In genomic region chr4:8582941-8583654, GRCh38 we compare ENCODE assay signal across 20 cellular contexts. TPM values are rescaled to one million over a fixed set of nuclear protein-coding genes. Genes with fewer than 3 reads are reported as not detected.
DNase-seq lines count a peak whose midpoint lies in the region; ATAC-seq and TF ChIP-seq lines count a peak whose summit lies in the region.
"Had no signal": no experiment of that assay in that cellular context is flagged by ENCODE, and none has a peak within 500 bp of the region (broad histone marks: within the 10 kb centered on the region; RNA-seq: fewer than 3 reads in every experiment).

No MANE protein-coding gene starts in this region.

- TF ChIP-seq CTCF in CD14-positive monocyte (IDR thresholded peaks at IDR 0.05): no peak
- TF ChIP-seq CTCF in WTC11 (IDR thresholded peaks at IDR 0.05): no peak
- no peak for TF ChIP-seq CTCF in osteoblast (IDR thresholded peaks at IDR 0.05; ENCODE audit: extremely low read depth, low read depth, low read length)
- no peak for TF ChIP-seq CTCF in sigmoid colon (IDR thresholded peaks at IDR 0.05)
- TF ChIP-seq CTCF in mucosa of descending colon (IDR thresholded peaks at IDR 0.05): no peak

- no peaks in the 10 kb centered on the region for H3K4me1 ChIP-seq in osteoblast (ENCODE audit: insufficient read depth, low read length)
- H3K4me1 ChIP-seq in sigmoid colon: peaks cover 0 to 8% (median 0%) of the 10 kb centered on the region in 4 donors
- no peaks in the 10 kb centered on the region for H3K4me1 ChIP-seq in mucosa of descending colon (ENCODE audit: low read depth)
- H3K4me1 ChIP-seq: A549 had no signal

- H3K4me1 Mint-ChIP-seq in CD14-positive monocyte: no peaks in the 10 kb centered on the region
- peaks cover 25% of the 10 kb centered on the region for H3K4me1 Mint-ChIP-seq in WTC11
- H3K4me1 Mint-ChIP-seq: CD4-positive, alpha-beta memory T cell had no signal

- POLR2A ChIA-PET in WTC11 (lab: Charles Lee): no interaction called here

- CTCF ChIA-PET in WTC11 (lab: Charles Lee): interaction anchor here (1.4 to 1.6 kb wide), 2 partner anchors 9 to 24 kb away, joined by 3 to 8 read pairs; partner anchors contain the start of gene CPZ

- intact Hi-C loops in CD14-positive monocyte (cut with micrococcal nuclease): no loop called here
- intact Hi-C loops in sigmoid colon (cut with DNase I): no loop called here
- intact Hi-C loops in mucosa of descending colon (cut with DNase I, micrococcal nuclease): no loop called here

- H3K36me3 ChIP-seq in osteoblast (ENCODE audit: insufficient read depth, low read length) (no peaks in the 10 kb centered on the region), sigmoid colon (no peaks in the 10 kb centered on the region), mucosa of descending colon (ENCODE audit: low read depth) (no peaks in the 10 kb centered on the region)

- ATAC-seq in WTC11: no peak
- no peak for ATAC-seq in mucosa of descending colon
- ATAC-seq in GM21381 (IDR thresholded peaks at IDR 0.05; ENCODE audit: unreplicated experiment): no peak
- ATAC-seq: A549, HCT116, K562 had no signal

- peaks cover 0 to 2% (median 0%) of the 10 kb centered on the region in 7 donors for H3K9me3 Mint-ChIP-seq in CD14-positive monocyte
- H3K9me3 Mint-ChIP-seq in WTC11: no peaks in the 10 kb centered on the region
- H3K9me3 Mint-ChIP-seq: HFFc6 had no signal

- H3K27me3 Mint-ChIP-seq in CD14-positive monocyte (ENCODE audit: low read depth in 3 of 3): peaks cover 3 to 21% (median 15%) of the 10 kb centered on the region in 3 donors
- H3K27me3 Mint-ChIP-seq in WTC11 (ENCODE audit: low read depth): peaks cover 41% of the 10 kb centered on the region

- DNase-seq in CD14-positive monocyte (ENCODE audit: low spot score) (peak; percentile 28), WTC11 (ENCODE audit: low spot score) (peak; percentile 6), osteoblast (ENCODE audit: insufficient read length, low spot score, missing footprints) (peak; percentile 58), sigmoid colon (peak; percentile 24), amniotic stem cell (lab: John Stamatoyannopoulos, UW) (no peak), mucosa of descending colon (no peak)
- DNase-seq: AML-193; Calu3; CD4-positive, alpha-beta memory T cell; DMS79 treated with DMSO at 0.1 percent for 48 hours; GF-D8; GM23248; HFFc6; IMR-90 had no signal

- WGBS in sigmoid colon, 2 donors: 57 to 67% methylated on average over 9 of the region's 9 CpGs

- H2AFZ ChIP-seq in osteoblast (ENCODE audit: low read length): no peak overlapping the region
- H2AFZ ChIP-seq: GM23248 had no signal

- TF ChIP-seq POLR2A in sigmoid colon (IDR thresholded peaks at IDR 0.05): no peak

- H3K27ac ChIP-seq in osteoblast (ENCODE audit: low read depth, low read length): no peak overlapping the region
- no peak overlapping the region for H3K27ac ChIP-seq in sigmoid colon
- H3K27ac ChIP-seq: A549, C4-2B, GM23248 had no signal

- H3K4me3 ChIP-seq in osteoblast (ENCODE audit: insufficient read depth, low read length) (no peak overlapping the region), sigmoid colon (no peak overlapping the region), mucosa of descending colon (no peak overlapping the region)
- H3K4me3 ChIP-seq: A549, GM23248, K562 had no signal

- H3K36me3 Mint-ChIP-seq in CD14-positive monocyte (no peaks in the 10 kb centered on the region), WTC11 (no peaks in the 10 kb centered on the region)
- H3K36me3 Mint-ChIP-seq: CD4-positive, alpha-beta memory T cell had no signal

- H4K20me1 ChIP-seq in osteoblast (ENCODE audit: insufficient read depth, low read length): no peaks in the 10 kb centered on the region

- no peak for TF ChIP-seq EP300 in sigmoid colon (IDR thresholded peaks at IDR 0.05)

- H3K4me3 Mint-ChIP-seq in CD14-positive monocyte (no peak overlapping the region), WTC11 (no peak overlapping the region)
- H3K4me3 Mint-ChIP-seq: CD4-positive, alpha-beta memory T cell; HFFc6 had no signal

- no peaks in the 10 kb centered on the region for H3K79me2 ChIP-seq in osteoblast (ENCODE audit: insufficient read depth, low read length)

- no peak overlapping the region for H3K4me2 ChIP-seq in osteoblast (ENCODE audit: insufficient read depth, low read length)
- H3K4me2 ChIP-seq: A549 had no signal

- H3K27me3 ChIP-seq in osteoblast (ENCODE audit: insufficient read depth, low read length) (peaks cover 37% of the 10 kb centered on the region), sigmoid colon (peaks cover 29 to 81% (median 45%) of the 10 kb centered on the region in 3 donors)

- H3K27ac Mint-ChIP-seq in CD14-positive monocyte: no peak overlapping the region
- no peak overlapping the region for H3K27ac Mint-ChIP-seq in WTC11
- H3K27ac Mint-ChIP-seq: CD4-positive, alpha-beta memory T cell; HFFc6 had no signal

- H3K9me3 ChIP-seq in osteoblast (ENCODE audit: low read depth, low read length) (no peaks in the 10 kb centered on the region), sigmoid colon (no peaks in the 10 kb centered on the region), mucosa of descending colon (no peaks in the 10 kb centered on the region)
- H3K9me3 ChIP-seq: A549 had no signal

TF ChIP-seq in WTC11, 78 proteins besides CTCF, POLR2A, EP300 and RAD21:
- no peak for TF ChIP-seq HMGA2 (CRISPR knock-in tag; IDR thresholded peaks at IDR 0.05)
- no peak for TF ChIP-seq GRHL2 (CRISPR knock-in tag; IDR thresholded peaks at IDR 0.05; ENCODE audit: insufficient replicate concordance, severe bottlenecking)
- TF ChIP-seq ELF4 (CRISPR knock-in tag; IDR thresholded peaks at IDR 0.05; ENCODE audit: low read depth): no peak
- TF ChIP-seq GTF2I (CRISPR knock-in tag; conservative IDR thresholded peaks at IDR 0.05): no peak
- no peak for TF ChIP-seq AR (CRISPR knock-in tag; IDR thresholded peaks at IDR 0.05)
- no peak for TF ChIP-seq FOXJ3 (CRISPR knock-in tag; IDR thresholded peaks at IDR 0.05; ENCODE audit: borderline replicate concordance)
- TF ChIP-seq ESRRA (CRISPR knock-in tag; IDR thresholded peaks at IDR 0.05; ENCODE audit: borderline replicate concordance): no peak
- TF ChIP-seq TEAD1 (CRISPR knock-in tag; IDR thresholded peaks at IDR 0.05): no peak
- no peak for TF ChIP-seq ZNF121 (CRISPR knock-in tag; IDR thresholded peaks at IDR 0.05)
- TF ChIP-seq CBFB (CRISPR knock-in tag; IDR thresholded peaks at IDR 0.05; ENCODE audit: low read depth): no peak

RNA-seq across cellular contexts. Expression of gene GPR78, which starts 2.9 kb away (rescaled TPM):
- not detected for polyA plus RNA-seq in CD14-positive monocyte
- 2.3 to 5.7 TPM (median 2.7 TPM) in 3 replicates for total RNA-seq in WTC11 (2021)
- total RNA-seq in osteoblast: 1.2 and 1.8 TPM in 2 replicates
- under 1 TPM in 1 of 4 donors, not detected in 3; 0.28 TPM for total RNA-seq in sigmoid colon
- under 1 TPM in 1 of 3 donors, not detected in 2; 0.04 TPM for polyA plus RNA-seq in sigmoid colon
- total RNA-seq in mucosa of descending colon: under 1 TPM in 1 of 3 donors, not detected in 2; 0.19 TPM
- total RNA-seq: Calu3; CD4-positive, alpha-beta memory T cell; GM23248; H4 had no signal
- polyA plus RNA-seq: CD4-positive, alpha-beta memory T cell had no signal

RNA-seq across cellular contexts. Expression of gene CPZ, which starts 9.5 kb away (rescaled TPM):
- not detected for polyA plus RNA-seq in CD14-positive monocyte
- 22.7 to 26.9 TPM (median 22.8 TPM) in 3 replicates for total RNA-seq in WTC11 (2021)
- 21.2 and 44.5 TPM in 2 replicates for total RNA-seq in osteoblast
- 1 to 10 TPM in 3 of 4 donors, under 1 TPM in 1; 0.54 to 8.3 (median 3.0) TPM for total RNA-seq in sigmoid colon
- 1 to 10 TPM in 2 of 3 donors, under 1 TPM in 1; 0.46 to 2.4 (median 1.8) TPM for polyA plus RNA-seq in sigmoid colon
- total RNA-seq in mucosa of descending colon: 1 to 10 TPM in 1 of 3 donors, under 1 TPM in 2; 0.63 to 2.6 (median 0.81) TPM
- total RNA-seq: Calu3; CD4-positive, alpha-beta memory T cell had no signal
- polyA plus RNA-seq: CD4-positive, alpha-beta memory T cell had no signal

Comparison
In these comparisons a context has a peak if more than half of its experiments do, and no peak if none do; other contexts are left out.
1. DNase-seq: peak in CD14-positive monocyte (single experiment), WTC11 (single experiment), osteoblast (single experiment) and sigmoid colon (single experiment); none in amniotic stem cell (single experiment) and mucosa of descending colon (0 of 3).